ENCODE assay signal across 21 cellular contexts in genomic region chr5:141672071-141672855, GRCh38. TPM values are rescaled to one million over a fixed set of nuclear protein-coding genes. Genes with fewer than 3 reads are reported as not detected.
"Had no signal": no experiment of that assay in that cellular context is flagged by ENCODE, and none has a peak within 500 bp of the region (broad histone marks: within the 10 kb centered on the region; RNA-seq: fewer than 3 reads in every experiment).

No MANE protein-coding gene starts in this region.

- DNase-seq: cerebellar nuclear complex; cortex of kidney; effector memory CD8-positive, alpha-beta T cell; foreskin fibroblast; gastrocnemius medialis; kidney; left lung; mesenchymal stem cell; right lobe of liver; small intestine; stimulated activated CD4-positive, alpha-beta T cell treated with anti-CD3 and anti-CD28 coated beads, Interleukin-15, amount 100 ng/mL, for 24 hours; stimulated activated CD4-positive, alpha-beta T cell treated with anti-CD3 and anti-CD28 coated beads, Interleukin-2, amount 100 ng/mL, for 48 hours; stimulated activated naive CD4-positive, alpha-beta T cell; stimulated activated naive CD8-positive, alpha-beta T cell treated with anti-CD3 and anti-CD28 coated beads, Interleukin-15, amount 100 ng/mL, for 72 hours; trophoblast cell had no signal

- H3K9me3 ChIP-seq: gastrocnemius medialis, left lung, right lobe of liver, suprapubic skin had no signal

- H3K4me3 ChIP-seq: cardiac muscle cell, gastrocnemius medialis, left lung, right lobe of liver, suprapubic skin had no signal

- H3K4me1 ChIP-seq: gastrocnemius medialis, left lung, suprapubic skin had no signal

- ATAC-seq: effector memory CD8-positive, alpha-beta T cell; gastrocnemius medialis; naive thymus-derived CD8-positive, alpha-beta T cell; right lobe of liver had no signal

- H3K27ac ChIP-seq: cardiac muscle cell, epithelial cell of prostate, gastrocnemius medialis, left lung, right lobe of liver, suprapubic skin had no signal

- H3K27me3 ChIP-seq: cardiac muscle cell, gastrocnemius medialis, left lung, right lobe of liver, suprapubic skin had no signal

- FAIRE-seq: endometrium, kidney, small intestine, urothelium cell line had no signal

- H3K36me3 ChIP-seq: cardiac muscle cell, gastrocnemius medialis, right lobe of liver, suprapubic skin had no signal

RNA-seq across cellular contexts. Expression of gene ARAP3, which starts 9.8 kb away (rescaled TPM):
- polyA plus RNA-seq: naive thymus-derived CD8-positive, alpha-beta T cell had no signal
